1 cellular context compared by ENCODE assay signal in the genomic region with DNA sequence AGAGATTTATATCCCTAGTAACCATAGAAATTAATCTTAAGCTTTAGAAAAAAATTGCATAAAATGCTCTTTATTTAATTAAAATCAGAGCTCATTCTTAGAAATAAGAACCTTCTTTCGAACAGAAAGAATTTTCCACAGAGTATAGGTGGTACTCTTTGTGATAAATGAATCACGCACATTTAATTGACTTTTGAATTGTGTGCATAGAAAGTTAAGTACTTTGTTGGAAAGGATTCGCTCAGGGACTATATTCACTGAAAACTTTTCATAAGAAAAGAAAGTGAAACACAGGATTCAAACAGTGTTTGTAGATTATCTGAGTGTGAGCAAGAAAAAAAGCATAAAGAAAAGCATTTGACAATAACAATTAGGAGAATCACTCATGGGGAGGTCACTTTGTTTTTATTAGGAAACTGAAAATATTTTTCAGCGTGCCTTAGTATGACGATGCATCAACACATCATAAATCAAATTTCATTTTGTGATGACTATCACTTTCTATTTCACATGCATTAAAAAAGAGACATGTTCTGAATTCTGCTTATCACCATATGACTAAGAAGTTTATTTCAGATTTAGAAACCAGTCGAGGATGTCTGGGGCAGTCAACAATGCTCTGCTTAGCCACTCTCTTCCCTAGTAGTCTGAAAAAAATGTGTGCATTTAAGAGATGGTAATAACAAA.
TF ChIP-seq lines count a peak whose summit lies in the region.

No MANE protein-coding gene starts in this region.

TF ChIP-seq in K562, 482 proteins besides CTCF, POLR2A, EP300 and RAD21:
- TF ChIP-seq, protein P1, sequence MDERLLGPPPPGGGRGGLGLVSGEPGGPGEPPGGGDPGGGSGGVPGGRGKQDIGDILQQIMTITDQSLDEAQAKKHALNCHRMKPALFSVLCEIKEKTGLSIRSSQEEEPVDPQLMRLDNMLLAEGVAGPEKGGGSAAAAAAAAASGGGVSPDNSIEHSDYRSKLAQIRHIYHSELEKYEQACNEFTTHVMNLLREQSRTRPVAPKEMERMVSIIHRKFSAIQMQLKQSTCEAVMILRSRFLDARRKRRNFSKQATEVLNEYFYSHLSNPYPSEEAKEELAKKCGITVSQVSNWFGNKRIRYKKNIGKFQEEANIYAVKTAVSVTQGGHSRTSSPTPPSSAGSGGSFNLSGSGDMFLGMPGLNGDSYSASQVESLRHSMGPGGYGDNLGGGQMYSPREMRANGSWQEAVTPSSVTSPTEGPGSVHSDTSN (CRISPR knock-in tag; IDR thresholded peaks at IDR 0.05; ENCODE audit: low read depth), result no peak
- TF ChIP-seq, protein P1 (tag; conservative IDR thresholded peaks at IDR 0.05; ENCODE audit: low read depth), result peak; percentile 68
- TF ChIP-seq SMAD1 (IDR thresholded peaks at IDR 0.05; ENCODE audit: low read depth, low read length, partially characterized antibody) (no peak), MEIS2 (IDR thresholded peaks at IDR 0.05; ENCODE audit: partially characterized antibody) (peak; percentile 27), LEF1 (IDR thresholded peaks at IDR 0.05) (no peak), ZNF316 (IDR thresholded peaks at IDR 0.05) (0 out of 2 replicates have a peak, but pooled peaks have one; percentile 7), MAFG (tag; conservative IDR thresholded peaks at IDR 0.05) (0 out of 2 replicates have a peak, but pooled peaks have one; percentile 5)
TF ChIP-seq in K562: peak in this region for 4.
